In the genomic region with DNA sequence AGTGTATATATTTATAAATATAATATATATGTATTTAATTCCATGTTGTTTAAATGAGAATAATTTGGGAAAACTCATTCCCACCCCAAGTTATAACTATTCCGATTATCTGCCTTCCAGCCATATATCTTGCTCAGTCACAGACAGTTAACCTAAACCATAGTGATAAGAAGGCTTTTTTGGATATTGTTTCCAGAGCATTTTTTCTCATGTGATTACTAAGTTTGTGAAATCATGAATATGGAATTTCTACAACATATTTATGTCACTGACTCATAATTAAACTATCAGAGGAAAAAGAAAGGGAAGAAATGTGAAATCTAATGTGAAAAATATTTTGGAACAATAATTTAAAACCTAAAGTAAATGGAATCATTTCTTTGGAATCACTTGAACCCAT, we compare ENCODE assay signal across 22 cellular contexts.
A peak's percentile ranks its signal among the peaks of the same experiment; 100 is the strongest.
DNase-seq lines count a peak whose midpoint lies in the region; ATAC-seq and TF ChIP-seq lines count a peak whose summit lies in the region.
"Had no signal": no experiment of that assay in that cellular context is flagged by ENCODE, and none has a peak within 500 bp of the region (broad histone marks: within the 10 kb centered on the region; RNA-seq: fewer than 3 reads in every experiment).

No MANE protein-coding gene starts in this region.

- no peak overlapping the region for H3K4me3 Mint-ChIP-seq in HFFc6
- H3K4me3 Mint-ChIP-seq: brain; CD4-positive, alpha-beta memory T cell; nephron progenitor cell; T-helper 17 cell had no signal

- TF ChIP-seq CTCF in HFFc6 (IDR thresholded peaks at IDR 0.05) (no peak), SK-N-SH (IDR thresholded peaks at IDR 0.05) (no peak), fibroblast of pulmonary artery (IDR thresholded peaks at IDR 0.05; ENCODE audit: low read length, missing control alignments) (no peak), omental fat pad (IDR thresholded peaks at IDR 0.05) (no peak)

- no peak for TF ChIP-seq RAD21 in SK-N-SH (IDR thresholded peaks at IDR 0.05; ENCODE audit: low read length)

- DNase-seq in HFFc6 (peak; percentile 32), SK-N-SH (no peak), fibroblast of pulmonary artery (ENCODE audit: low read depth) (peak; percentile 52), SKM-1 (lab: John Stamatoyannopoulos, UW; ENCODE audit: unreplicated experiment) (no peak), omental fat pad (ENCODE audit: low spot score) (no peak)
- DNase-seq: activated gamma-delta T cell treated with Interleukin-2 at 50 U/mL for 16 hours; CD4-positive, alpha-beta memory T cell; GOT3; kidney glomerular epithelial cell; mucosa of descending colon; NCI-H1105 treated with DMSO at 0.1 percent for 48 hours; NCI-H1930; nephron progenitor cell; right lobe of liver; stimulated activated naive CD4-positive, alpha-beta T cell; T-helper 17 cell; upper lobe of right lung had no signal

- H3K9me2 ChIP-seq in SK-N-SH, result no peaks in the 10 kb centered on the region

- POLR2A ChIA-PET in SK-N-SH (lab: Yijun Ruan, JAX), result no interaction called here

- H4K20me1 ChIP-seq in SK-N-SH (ENCODE audit: insufficient read depth), result no peaks in the 10 kb centered on the region

- no peaks in the 10 kb centered on the region; the same call in 1 of the 2 replicates for H3K9me3 Mint-ChIP-seq in HFFc6
- H3K9me3 Mint-ChIP-seq: nephron progenitor cell had no signal

- H3K27ac Mint-ChIP-seq in HFFc6, result no peak overlapping the region; the same call in 1 of the 2 replicates
- H3K27ac Mint-ChIP-seq: brain; CD4-positive, alpha-beta memory T cell; nephron progenitor cell; T-helper 17 cell had no signal

- TF ChIP-seq EP300 in SK-N-SH (IDR thresholded peaks at IDR 0.05; ENCODE audit: borderline replicate concordance in 1 of 2, low read depth in 1 of 2, low read length in 1 of 2), result no peak

- H3K9me3 ChIP-seq in SK-N-SH, result no peaks in the 10 kb centered on the region
- no peaks in the 10 kb centered on the region for H3K9me3 ChIP-seq in skeletal muscle satellite cell (replicated peaks; ENCODE audit: low read length)
- H3K9me3 ChIP-seq: mucosa of descending colon, right lobe of liver, upper lobe of right lung had no signal

- ATAC-seq in omental fat pad (ENCODE audit: low FRiP score) (no peak), HG02610 (IDR thresholded peaks at IDR 0.05; ENCODE audit: unreplicated experiment) (no peak)
- ATAC-seq: mucosa of descending colon, right lobe of liver, T-helper 17 cell, upper lobe of right lung had no signal

- no peaks in the 10 kb centered on the region for H3F3A ChIP-seq in SK-N-SH (replicated peaks; ENCODE audit: insufficient read depth)

- no peaks in the 10 kb centered on the region for H3K27me3 ChIP-seq in SK-N-SH (ENCODE audit: insufficient read depth)
- no peaks in the 10 kb centered on the region for H3K27me3 ChIP-seq in skeletal muscle satellite cell (ENCODE audit: control insufficient read depth, insufficient read depth, low read length)
- H3K27me3 ChIP-seq: right lobe of liver, suprapubic skin, upper lobe of right lung had no signal

- H3K4me3 ChIP-seq in SK-N-SH (ENCODE audit: low read depth in 2 of 2, low read length in 1 of 2), result no peak overlapping the region
- H3K4me3 ChIP-seq in fibroblast of pulmonary artery (replicated peaks; ENCODE audit: low read depth, low read length), result no peak overlapping the region
- no peak overlapping the region for H3K4me3 ChIP-seq in skeletal muscle satellite cell (ENCODE audit: low read length)
- H3K4me3 ChIP-seq: lung, mucosa of descending colon, right lobe of liver, suprapubic skin, upper lobe of right lung had no signal

- no peaks in the 10 kb centered on the region; a peak in 1 of 4 replicates for H3K4me1 ChIP-seq in SK-N-SH (ENCODE audit: control insufficient read depth in 1 of 2, insufficient read depth in 2 of 2, low read depth in 1 of 2, low read length in 1 of 2)
- H3K4me1 ChIP-seq in skeletal muscle satellite cell (ENCODE audit: control insufficient read depth, insufficient read depth, low read length), result peaks cover 12% of the 10 kb centered on the region
- H3K4me1 ChIP-seq: right lobe of liver, suprapubic skin, upper lobe of right lung had no signal

- H3K27ac ChIP-seq in SK-N-SH (ENCODE audit: low read depth in 2 of 2, low read length in 1 of 2), result 0 out of 4 replicates have a peak overlapping the region, but pooled peaks of 1 of the 2 experiments have one; percentile 4
- H3K27ac ChIP-seq: right lobe of liver, suprapubic skin, upper lobe of right lung had no signal

- 19% methylated on average over 1 of the region's 1 CpG for WGBS in SK-N-SH (ENCODE audit: low lambda C conversion rate)

- no peaks in the 10 kb centered on the region for H3K27me3 Mint-ChIP-seq in HFFc6 (ENCODE audit: insufficient read depth)
- H3K27me3 Mint-ChIP-seq: brain; CD4-positive, alpha-beta memory T cell; T-helper 17 cell had no signal

- CTCF ChIA-PET in SK-N-SH (lab: Yijun Ruan, JAX), result no interaction called here

- peaks cover 21% of the 10 kb centered on the region; the same call in 1 of the 2 replicates for H3K4me1 Mint-ChIP-seq in HFFc6 (ENCODE audit: low read depth)
- H3K4me1 Mint-ChIP-seq: brain; CD4-positive, alpha-beta memory T cell; nephron progenitor cell; T-helper 17 cell had no signal

- no peak overlapping the region for H3K4me2 ChIP-seq in SK-N-SH
- H3K4me2 ChIP-seq in skeletal muscle satellite cell (ENCODE audit: low read length), result no peak overlapping the region

- H3K36me3 ChIP-seq in SK-N-SH (replicated peaks in 1 of 2; ENCODE audit: control insufficient read depth in 1 of 2, insufficient read depth in 2 of 2, low read length in 1 of 2) (no peaks in the 10 kb centered on the region), skeletal muscle satellite cell (ENCODE audit: insufficient read depth, low read length) (no peaks in the 10 kb centered on the region)
- H3K36me3 ChIP-seq: right lobe of liver, suprapubic skin, upper lobe of right lung had no signal

- H2AFZ ChIP-seq in SK-N-SH (ENCODE audit: low read depth), result no peak overlapping the region

- no peaks in the 10 kb centered on the region for H3K36me3 Mint-ChIP-seq in HFFc6 (ENCODE audit: low read depth)
- H3K36me3 Mint-ChIP-seq: brain; CD4-positive, alpha-beta memory T cell had no signal

- H3K9ac ChIP-seq in SK-N-SH (no peak overlapping the region), skeletal muscle satellite cell (ENCODE audit: low read depth, low read length) (peak overlapping the region; percentile 35)

- no peaks in the 10 kb centered on the region for H3K79me2 ChIP-seq in SK-N-SH (ENCODE audit: insufficient read depth)

TF ChIP-seq in SK-N-SH, 30 proteins besides CTCF, POLR2A, EP300 and RAD21 (continues in another document):
- TF ChIP-seq, protein P1, sequence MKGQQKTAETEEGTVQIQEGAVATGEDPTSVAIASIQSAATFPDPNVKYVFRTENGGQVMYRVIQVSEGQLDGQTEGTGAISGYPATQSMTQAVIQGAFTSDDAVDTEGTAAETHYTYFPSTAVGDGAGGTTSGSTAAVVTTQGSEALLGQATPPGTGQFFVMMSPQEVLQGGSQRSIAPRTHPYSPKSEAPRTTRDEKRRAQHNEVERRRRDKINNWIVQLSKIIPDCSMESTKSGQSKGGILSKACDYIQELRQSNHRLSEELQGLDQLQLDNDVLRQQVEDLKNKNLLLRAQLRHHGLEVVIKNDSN (IDR thresholded peaks at IDR 0.05; ENCODE audit: borderline replicate concordance, low read depth), result no peak
- TF ChIP-seq, protein P2, sequence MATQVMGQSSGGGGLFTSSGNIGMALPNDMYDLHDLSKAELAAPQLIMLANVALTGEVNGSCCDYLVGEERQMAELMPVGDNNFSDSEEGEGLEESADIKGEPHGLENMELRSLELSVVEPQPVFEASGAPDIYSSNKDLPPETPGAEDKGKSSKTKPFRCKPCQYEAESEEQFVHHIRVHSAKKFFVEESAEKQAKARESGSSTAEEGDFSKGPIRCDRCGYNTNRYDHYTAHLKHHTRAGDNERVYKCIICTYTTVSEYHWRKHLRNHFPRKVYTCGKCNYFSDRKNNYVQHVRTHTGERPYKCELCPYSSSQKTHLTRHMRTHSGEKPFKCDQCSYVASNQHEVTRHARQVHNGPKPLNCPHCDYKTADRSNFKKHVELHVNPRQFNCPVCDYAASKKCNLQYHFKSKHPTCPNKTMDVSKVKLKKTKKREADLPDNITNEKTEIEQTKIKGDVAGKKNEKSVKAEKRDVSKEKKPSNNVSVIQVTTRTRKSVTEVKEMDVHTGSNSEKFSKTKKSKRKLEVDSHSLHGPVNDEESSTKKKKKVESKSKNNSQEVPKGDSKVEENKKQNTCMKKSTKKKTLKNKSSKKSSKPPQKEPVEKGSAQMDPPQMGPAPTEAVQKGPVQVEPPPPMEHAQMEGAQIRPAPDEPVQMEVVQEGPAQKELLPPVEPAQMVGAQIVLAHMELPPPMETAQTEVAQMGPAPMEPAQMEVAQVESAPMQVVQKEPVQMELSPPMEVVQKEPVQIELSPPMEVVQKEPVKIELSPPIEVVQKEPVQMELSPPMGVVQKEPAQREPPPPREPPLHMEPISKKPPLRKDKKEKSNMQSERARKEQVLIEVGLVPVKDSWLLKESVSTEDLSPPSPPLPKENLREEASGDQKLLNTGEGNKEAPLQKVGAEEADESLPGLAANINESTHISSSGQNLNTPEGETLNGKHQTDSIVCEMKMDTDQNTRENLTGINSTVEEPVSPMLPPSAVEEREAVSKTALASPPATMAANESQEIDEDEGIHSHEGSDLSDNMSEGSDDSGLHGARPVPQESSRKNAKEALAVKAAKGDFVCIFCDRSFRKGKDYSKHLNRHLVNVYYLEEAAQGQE (IDR thresholded peaks at IDR 0.05; ENCODE audit: low read depth, low read length), result no peak
- TF ChIP-seq, protein P3, sequence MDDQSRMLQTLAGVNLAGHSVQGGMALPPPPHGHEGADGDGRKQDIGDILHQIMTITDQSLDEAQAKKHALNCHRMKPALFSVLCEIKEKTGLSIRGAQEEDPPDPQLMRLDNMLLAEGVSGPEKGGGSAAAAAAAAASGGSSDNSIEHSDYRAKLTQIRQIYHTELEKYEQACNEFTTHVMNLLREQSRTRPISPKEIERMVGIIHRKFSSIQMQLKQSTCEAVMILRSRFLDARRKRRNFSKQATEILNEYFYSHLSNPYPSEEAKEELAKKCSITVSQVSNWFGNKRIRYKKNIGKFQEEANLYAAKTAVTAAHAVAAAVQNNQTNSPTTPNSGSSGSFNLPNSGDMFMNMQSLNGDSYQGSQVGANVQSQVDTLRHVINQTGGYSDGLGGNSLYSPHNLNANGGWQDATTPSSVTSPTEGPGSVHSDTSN (IDR thresholded peaks at IDR 0.05), result peak; percentile 49; the same call in 1 of the 2 replicates
- TF ChIP-seq ELF1 (IDR thresholded peaks at IDR 0.05) (no peak), SIN3A (IDR thresholded peaks at IDR 0.05; ENCODE audit: borderline replicate concordance, low read depth, low read length) (no peak), NRF1 (IDR thresholded peaks at IDR 0.05; ENCODE audit: low read depth, low read length) (no peak)
- TF ChIP-seq, protein P4, sequence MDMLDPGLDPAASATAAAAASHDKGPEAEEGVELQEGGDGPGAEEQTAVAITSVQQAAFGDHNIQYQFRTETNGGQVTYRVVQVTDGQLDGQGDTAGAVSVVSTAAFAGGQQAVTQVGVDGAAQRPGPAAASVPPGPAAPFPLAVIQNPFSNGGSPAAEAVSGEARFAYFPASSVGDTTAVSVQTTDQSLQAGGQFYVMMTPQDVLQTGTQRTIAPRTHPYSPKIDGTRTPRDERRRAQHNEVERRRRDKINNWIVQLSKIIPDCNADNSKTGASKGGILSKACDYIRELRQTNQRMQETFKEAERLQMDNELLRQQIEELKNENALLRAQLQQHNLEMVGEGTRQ (IDR thresholded peaks at IDR 0.05; ENCODE audit: borderline replicate concordance, low read depth, low read length), result no peak

Comparison
In these comparisons a context has a peak if more than half of its experiments do, and no peak if none do; other contexts are left out.
1. DNase-seq: peak in HFFc6 (single experiment) and fibroblast of pulmonary artery (single experiment); none in SK-N-SH (single experiment), SKM-1 (single experiment) and omental fat pad (single experiment).